Comparison of ENCODE assay signal across 18 cellular contexts in genomic region chr3:194367992-194368841, GRCh38. TPM values are rescaled to one million over a fixed set of nuclear protein-coding genes. Genes with fewer than 3 reads are reported as not detected.
A peak's percentile ranks its signal among the peaks of the same experiment; 100 is the strongest.
DNase-seq lines count a peak whose midpoint lies in the region; ATAC-seq and TF ChIP-seq lines count a peak whose summit lies in the region.
"Had no signal": no experiment of that assay in that cellular context is flagged by ENCODE, and none has a peak within 500 bp of the region (broad histone marks: within the 10 kb centered on the region; RNA-seq: fewer than 3 reads in every experiment).

No MANE protein-coding gene starts in this region.

- H3K4me3 ChIP-seq in heart left ventricle: no peak overlapping the region
- H3K4me3 ChIP-seq in NT2/D1 (ENCODE audit: insufficient read length, low read depth): no peak overlapping the region
- H3K4me3 ChIP-seq: pancreas, spleen, suprapubic skin had no signal

- H3K9me3 ChIP-seq in heart left ventricle (no peaks in the 10 kb centered on the region), NT2/D1 (ENCODE audit: insufficient read depth, low read length) (no peaks in the 10 kb centered on the region)
- H3K9me3 ChIP-seq: pancreas, spleen, suprapubic skin had no signal

- H3K4me1 ChIP-seq in heart left ventricle (peaks cover 0 to 24% (median 9%) of the 10 kb centered on the region in 12 donors), NT2/D1 (ENCODE audit: insufficient read depth, insufficient read length) (peaks cover 20% of the 10 kb centered on the region)
- H3K4me1 ChIP-seq: pancreas, suprapubic skin had no signal

- no peak for TF ChIP-seq CTCF in heart left ventricle (IDR thresholded peaks at IDR 0.05)

- ATAC-seq in heart left ventricle (peak in 3 of 4 donors; percentile 5 to 26 (median 6)), Right ventricle myocardium inferior (no peak), esophagus mucosa (no peak), GM21723 (IDR thresholded peaks at IDR 0.05; ENCODE audit: unreplicated experiment) (no peak)
- ATAC-seq: activated CD4-positive, alpha-beta T cell treated with anti-CD3 and anti-CD28 coated beads for 36 hours; pancreas had no signal

- no peak overlapping the region for H3K27ac ChIP-seq in heart left ventricle
- H3K27ac ChIP-seq: epithelial cell of prostate, pancreas, spleen, suprapubic skin had no signal

- H3K27me3 ChIP-seq in heart left ventricle: peaks cover 0 to 14% (median 0%) of the 10 kb centered on the region in 9 donors
- peaks cover 11% of the 10 kb centered on the region for H3K27me3 ChIP-seq in NT2/D1 (ENCODE audit: insufficient read depth, insufficient read length)
- H3K27me3 ChIP-seq: pancreas had no signal

- H3K9ac ChIP-seq in NT2/D1 (ENCODE audit: insufficient read length, low read depth): peak overlapping the region; percentile 46

- no peak for TF ChIP-seq POLR2A in heart left ventricle (IDR thresholded peaks at IDR 0.05)

- DNase-seq in heart left ventricle (no peak), Right ventricle myocardium inferior (ENCODE audit: missing footprints) (no peak), NT2/D1 (ENCODE audit: low read depth, low spot score) (no peak), fibroblast of peridontal ligament (ENCODE audit: extremely low read depth) (peak; percentile 90), stromal cell of bone marrow (ENCODE audit: low read depth) (peak; percentile 78), DMS53 (lab: John Stamatoyannopoulos, UW) (no peak)
- DNase-seq: ACHN; activated CD4-positive, alpha-beta T cell treated with anti-CD3 and anti-CD28 coated beads for 36 hours; NCI-H1694; NCI-H526; pancreas; spleen; T-helper 2 cell had no signal

- WGBS in heart left ventricle, 4 donors: 58 to 73% (median 65%) methylated on average over 16 to 18 of the region's 18 CpGs

- H3K36me3 ChIP-seq in heart left ventricle: no peaks in the 10 kb centered on the region
- H3K36me3 ChIP-seq in NT2/D1 (ENCODE audit: insufficient read depth, insufficient read length, low read length): no peaks in the 10 kb centered on the region
- H3K36me3 ChIP-seq: pancreas, spleen, suprapubic skin had no signal

- intact Hi-C loops in heart left ventricle (cut with DNase I): no loop called here
- intact Hi-C loops in Right ventricle myocardium inferior (cut with DNase I): no loop called here

RNA-seq across cellular contexts. Expression of gene LRRC15, which starts 1.3 kb away (rescaled TPM):
- total RNA-seq in heart left ventricle: 1 to 10 TPM in 1 of 9 donors, under 1 TPM in 7, not detected in 1; 0.05 to 1.9 (median 0.14) TPM
- under 1 TPM; 0.04 to 0.12 TPM for polyA plus RNA-seq in heart left ventricle
- total RNA-seq in Right ventricle myocardium inferior: 0.14 TPM
- total RNA-seq in esophagus mucosa: 0.04 TPM
- polyA plus RNA-seq: IgD-negative memory B cell had no signal

RNA-seq across cellular contexts. Expression of gene CPN2, which starts 17.1 kb away (rescaled TPM):
- total RNA-seq in heart left ventricle (1 to 10 TPM in 3 of 9 donors, under 1 TPM in 6; 0.17 to 6.0 (median 0.77) TPM), Right ventricle myocardium inferior (2.3 TPM), esophagus mucosa (not detected)
- under 1 TPM; 0.14 to 0.72 TPM for polyA plus RNA-seq in heart left ventricle
- total RNA-seq: activated CD4-positive, alpha-beta T cell treated with anti-CD3 and anti-CD28 coated beads for 36 hours; suprapubic skin had no signal
- polyA plus RNA-seq: IgD-negative memory B cell, pancreas had no signal

RNA-seq across cellular contexts. Expression of gene GP5, which starts 30.8 kb away (rescaled TPM):
- total RNA-seq in heart left ventricle (under 1 TPM in 3 of 9 donors, not detected in 6; 0.07 to 0.12 (median 0.11) TPM), Right ventricle myocardium inferior (not detected), esophagus mucosa (0.08 TPM)
- under 1 TPM in 1 of 2 donors, not detected in 1; 0.04 TPM for polyA plus RNA-seq in heart left ventricle

Comparison
In these comparisons a context has a peak if more than half of its experiments do, and no peak if none do; other contexts are left out.
1. ATAC-seq: peak in heart left ventricle (3 of 4); none in Right ventricle myocardium inferior (single experiment), esophagus mucosa (single experiment) and GM21723 (single experiment).
2. DNase-seq: peak in fibroblast of peridontal ligament (single experiment) and stromal cell of bone marrow (single experiment); none in heart left ventricle (0 of 5), Right ventricle myocardium inferior (single experiment), NT2/D1 (single experiment) and DMS53 (single experiment).